18 cellular contexts compared by ENCODE assay signal in genomic region chr6:155085582-155086253, GRCh38.
DNase-seq lines count a peak whose midpoint lies in the region; ATAC-seq, FAIRE-seq and TF ChIP-seq lines count a peak whose summit lies in the region.
"Had no signal": no experiment of that assay in that cellular context is flagged by ENCODE, and none has a peak within 500 bp of the region (broad histone marks: within the 10 kb centered on the region; RNA-seq: fewer than 3 reads in every experiment).

No MANE protein-coding gene starts in this region.

- CTCF ChIA-PET in Caco-2 (lab: Charles Lee), result interaction anchor here (0.5 to 1.0 kb wide), 3 partner anchors 9 to 410 kb away, joined by 3 to 4 read pairs (median 3); no protein-coding TSS in a partner anchor
- CTCF ChIA-PET in GM12878 (lab: Yijun Ruan, JAX), result interaction anchor here (0.5 to 1.6 kb wide), 3 partner anchors 14 to 410 kb away, joined by 3 read pairs; no protein-coding TSS in a partner anchor
- CTCF ChIA-PET in HepG2 (lab: Yijun Ruan, JAX; ENCODE audit: low intra/inter-chr PET ratio, low total read pairs), result no interaction called here

- no peaks in the 10 kb centered on the region for H3K27me3 Mint-ChIP-seq in Caco-2 (ENCODE audit: insufficient read depth, unreplicated experiment)
- H3K27me3 Mint-ChIP-seq: T-helper 17 cell had no signal

- H4K20me1 ChIP-seq in GM12878 (ENCODE audit: control insufficient read depth, insufficient read depth), result no peaks in the 10 kb centered on the region; the same call in 1 of the 2 replicates
- no peaks in the 10 kb centered on the region for H4K20me1 ChIP-seq in HepG2 (ENCODE audit: insufficient read depth, low read length)

- H3K36me3 ChIP-seq in Caco-2 (ENCODE audit: control insufficient read depth, insufficient read depth, low read length) (no peaks in the 10 kb centered on the region), MG63 (no peaks in the 10 kb centered on the region), GM12878 (ENCODE audit: control insufficient read depth in 2 of 2, insufficient read depth in 2 of 2, low read length in 1 of 2) (no peaks in the 10 kb centered on the region), HepG2 (replicated peaks in 1 of 2; ENCODE audit: control insufficient read depth in 1 of 2, insufficient read depth in 2 of 2, low read length in 2 of 2) (no peaks in the 10 kb centered on the region), HAP-1 (replicated peaks) (no peaks in the 10 kb centered on the region)
- H3K36me3 ChIP-seq: gastroesophageal sphincter had no signal

- H3K4me1 ChIP-seq in Caco-2 (peaks cover 23% of the 10 kb centered on the region), GM12878 (ENCODE audit: control insufficient read depth, insufficient read depth, low read length) (no peaks in the 10 kb centered on the region), HepG2 (ENCODE audit: insufficient read depth, low read length) (peaks cover 18% of the 10 kb centered on the region), HAP-1 (peaks cover 15% of the 10 kb centered on the region)
- H3K4me1 ChIP-seq: gastroesophageal sphincter had no signal

- no peak overlapping the region for H3K4me3 ChIP-seq in Caco-2 (ENCODE audit: low read depth, low read length)
- no peak overlapping the region for H3K4me3 ChIP-seq in MG63
- no peak overlapping the region for H3K4me3 ChIP-seq in GM12878
- H3K4me3 ChIP-seq in HepG2 (replicated peaks in 1 of 3; ENCODE audit: insufficient read depth in 1 of 3, low read depth in 2 of 3, low read length in 3 of 3), result no peak overlapping the region
- no peak overlapping the region for H3K4me3 ChIP-seq in HAP-1
- H3K4me3 ChIP-seq: gastroesophageal sphincter had no signal

- POLR2A ChIA-PET in Caco-2 (lab: Charles Lee), result interaction anchor here (0.6 kb wide), 1 partner anchor 100 kb away, joined by 3 read pairs; no protein-coding TSS in a partner anchor
- POLR2A ChIA-PET in GM12878 (lab: Charles Lee), result interaction anchor here (0.5 to 0.7 kb wide), 3 partner anchors 15 to 44 kb away, joined by 3 to 5 read pairs (median 5); no protein-coding TSS in a partner anchor
- POLR2A ChIA-PET in HepG2 (lab: Yijun Ruan, JAX), result no interaction called here

- no peak for TF ChIP-seq RAD21 in GM12878 (IDR thresholded peaks at IDR 0.05; ENCODE audit: insufficient read depth, low read depth, low read length)
- TF ChIP-seq RAD21 in HepG2 (CRISPR knock-in tag; IDR thresholded peaks at IDR 0.05), result no peak

- 37% methylated on average over 8 of the region's 8 CpGs for WGBS in GM12878 (ENCODE audit: insufficient coverage, insufficient replicate concordance, low lambda C conversion rate, missing lambda C conversion rate)
- 32% methylated on average over 8 of the region's 8 CpGs for WGBS in HepG2 (ENCODE audit: low lambda C conversion rate)

- peaks cover 11% of the 10 kb centered on the region for H3K4me1 Mint-ChIP-seq in Caco-2 (ENCODE audit: low read depth, unreplicated experiment)
- H3K4me1 Mint-ChIP-seq: T-helper 17 cell had no signal

- intact Hi-C loops in Caco-2 (cut with micrococcal nuclease; ENCODE audit: unreplicated experiment) (loop anchor here (1.0 to 5.0 kb wide), 3 partner anchors 35 to 88 kb away; partner anchors contain the start of gene TIAM2), GM12878 (cut with micrococcal nuclease; ENCODE audit: unreplicated experiment) (no loop called here), HepG2 (cut with micrococcal nuclease; ENCODE audit: unreplicated experiment) (loop anchor here (5.0 kb wide), 1 partner anchor 42 kb away; no protein-coding TSS in a partner anchor)

- H3K27ac Mint-ChIP-seq in Caco-2 (ENCODE audit: unreplicated experiment), result peak overlapping the region; percentile 87
- H3K27ac Mint-ChIP-seq: activated CD8-positive, alpha-beta T cell treated with anti-CD3 and anti-CD28 coated beads for 36 hours; T-helper 17 cell had no signal

- no peaks in the 10 kb centered on the region for H3K36me3 Mint-ChIP-seq in Caco-2 (ENCODE audit: insufficient read depth, unreplicated experiment)

- H3K4me2 ChIP-seq in GM12878 (ENCODE audit: control insufficient read depth, insufficient read depth) (no peak overlapping the region), HepG2 (ENCODE audit: low read depth, low read length) (no peak overlapping the region)

- H3K27me3 ChIP-seq in Caco-2 (replicated peaks; ENCODE audit: control insufficient read depth, insufficient read depth, low read length), result no peaks in the 10 kb centered on the region
- H3K27me3 ChIP-seq in MG63, result no peaks in the 10 kb centered on the region
- H3K27me3 ChIP-seq in GM12878 (replicated peaks in 1 of 2; ENCODE audit: control insufficient read depth in 2 of 2, insufficient read depth in 2 of 2, low read length in 1 of 2), result no peaks in the 10 kb centered on the region; a peak in 1 of 4 replicates
- no peaks in the 10 kb centered on the region; a peak in 1 of 5 replicates for H3K27me3 ChIP-seq in HepG2 (ENCODE audit: control insufficient read depth in 1 of 2, insufficient read depth in 2 of 2, low read length in 2 of 2)
- H3K27me3 ChIP-seq in HAP-1 (ENCODE audit: low read depth), result no peaks in the 10 kb centered on the region
- H3K27me3 ChIP-seq: gastroesophageal sphincter had no signal

- RAD21 ChIA-PET in GM12878 (lab: Charles Lee; ENCODE audit: unreplicated experiment), result no interaction called here

- H3K4me3 Mint-ChIP-seq in Caco-2 (ENCODE audit: unreplicated experiment), result peak overlapping the region; percentile 27
- H3K4me3 Mint-ChIP-seq: activated CD8-positive, alpha-beta T cell treated with anti-CD3 and anti-CD28 coated beads for 36 hours; T-helper 17 cell had no signal

- peak; percentile 48 for ATAC-seq in GM12878
- peak; percentile 64 for ATAC-seq in HepG2
- ATAC-seq in HG03571 (IDR thresholded peaks at IDR 0.05; ENCODE audit: unreplicated experiment), result no peak
- ATAC-seq in GM19328 (IDR thresholded peaks at IDR 0.05; ENCODE audit: unreplicated experiment), result no peak
- ATAC-seq: activated CD8-positive, alpha-beta T cell treated with anti-CD3 and anti-CD28 coated beads for 36 hours; gastroesophageal sphincter; T-helper 17 cell had no signal

- DNase-seq in Caco-2, result peak; percentile 64 to 83
- DNase-seq in MG63, result peak; percentile 11
- DNase-seq in GM12878 (ENCODE audit: low read depth, low spot score), result no peak
- DNase-seq in HepG2 (ENCODE audit: low spot score), result peak; percentile 77
- DNase-seq in stimulated activated CD4-positive, alpha-beta T cell treated with anti-CD3 and anti-CD28 coated beads, Interleukin-4, amount 100 ng/mL, for 1 hour, result no peak
- no peak for DNase-seq in HAP-1 (ENCODE audit: low spot score in 2 of 2)
- DNase-seq: activated CD8-positive, alpha-beta T cell treated with anti-CD3 and anti-CD28 coated beads for 36 hours; activated naive CD4-positive, alpha-beta T cell treated with Interleukin-2 at 50 U/mL for 16 hours; DMS 273 treated with DMSO at 0.1 percent for 48 hours; HCEC 1CT; nucleus accumbens; stimulated activated CD4-positive, alpha-beta T cell treated with anti-CD3 and anti-CD28 coated beads, Interleukin-12 subunit alpha, Interleukin-12 subunit beta, amount 100 ng/mL, for 4 hours; T-helper 17 cell had no signal

- H3K9ac ChIP-seq in GM12878 (ENCODE audit: control insufficient read depth, insufficient read depth, low read length) (no peak overlapping the region), HepG2 (ENCODE audit: insufficient read depth, low read depth, low read length) (no peak overlapping the region)

- TF ChIP-seq POLR2A in GM12878 (IDR thresholded peaks at IDR 0.05; ENCODE audit: low read depth, low read length) (no peak), HepG2 (IDR thresholded peaks at IDR 0.05; ENCODE audit: insufficient read depth in 1 of 2, low read depth in 2 of 2, low read length in 2 of 2) (no peak)

- H3K27ac ChIP-seq in GM12878 (ENCODE audit: control insufficient read depth, insufficient read depth), result no peak overlapping the region
- H3K27ac ChIP-seq in HepG2 (ENCODE audit: extremely low read length, insufficient read depth, low read length), result no peak overlapping the region
- H3K27ac ChIP-seq: gastroesophageal sphincter had no signal

- H2AFZ ChIP-seq in GM12878 (ENCODE audit: control insufficient read depth, low read depth, low read length) (no peak overlapping the region), HepG2 (ENCODE audit: low read length) (no peak overlapping the region)

- no TSS peak for BruUV-seq in Caco-2 (replicated peaks; lab: Mats Ljungman, UMichigan)
- no TSS peak for BruUV-seq in GM12878 (replicated peaks; lab: Mats Ljungman, UMichigan)
- BruUV-seq in HepG2 (replicated peaks; lab: Mats Ljungman, UMichigan), result no TSS peak

- H3K79me2 ChIP-seq in GM12878 (ENCODE audit: control insufficient read depth, insufficient read depth, low read length) (no peaks in the 10 kb centered on the region), HepG2 (ENCODE audit: insufficient read depth, low read length) (no peaks in the 10 kb centered on the region)

- FAIRE-seq in GM12878 (lab: Jason Lieb, UNC) (no peak), HepG2 (lab: Jason Lieb, UNC) (no peak)
- FAIRE-seq: colon, GM12892 had no signal

- H3K9me3 Mint-ChIP-seq in Caco-2 (ENCODE audit: unreplicated experiment), result no peaks in the 10 kb centered on the region
- H3K9me3 Mint-ChIP-seq: activated CD8-positive, alpha-beta T cell treated with anti-CD3 and anti-CD28 coated beads for 36 hours had no signal

- in situ Hi-C loops in GM12878 (cut with MboI) (no loop called here), HepG2 (cut with HindIII; ENCODE audit: extremely low pct_ligation_motif_present, low pct_unique_long_range_greater_than_20kb) (no loop called here), HAP-1 (cut with MboI; ENCODE audit: low sequenced_read_pairs) (no loop called here)

- no peaks in the 10 kb centered on the region for H3K9me3 ChIP-seq in Caco-2
- no peaks in the 10 kb centered on the region for H3K9me3 ChIP-seq in MG63
- H3K9me3 ChIP-seq in GM12878 (replicated peaks; ENCODE audit: control insufficient read depth, insufficient read depth, low read length), result no peaks in the 10 kb centered on the region
- H3K9me3 ChIP-seq in HepG2 (ENCODE audit: low read length), result no peaks in the 10 kb centered on the region
- H3K9me3 ChIP-seq in HAP-1, result no peaks in the 10 kb centered on the region
- H3K9me3 ChIP-seq: gastroesophageal sphincter had no signal

- TF ChIP-seq EP300 in GM12878 (IDR thresholded peaks at IDR 0.05; ENCODE audit: borderline replicate concordance in 1 of 2, control insufficient read depth in 1 of 2, low read depth in 2 of 2, low read length in 2 of 2) (0 out of 4 replicates have a peak, but pooled peaks of 1 of the 2 experiments have one; percentile 12), HepG2 (IDR thresholded peaks at IDR 0.05; ENCODE audit: low read depth in 2 of 2, low read length in 2 of 2) (no peak), HepG2 (CRISPR knock-in tag; IDR thresholded peaks at IDR 0.05; ENCODE audit: borderline replicate concordance) (no peak)

- SMC1A ChIA-PET in GM12878 (lab: Charles Lee; ENCODE audit: uncharacterized antibody, unreplicated experiment), result interaction anchor here (0.6 to 1.5 kb wide), 10 partner anchors 9 to 299 kb away, joined by 3 to 6 read pairs (median 3); no protein-coding TSS in a partner anchor

- TF ChIP-seq CTCF in Caco-2 (IDR thresholded peaks at IDR 0.05; ENCODE audit: insufficient read depth in 1 of 2, low read depth in 1 of 2, low read length in 1 of 2, severe bottlenecking in 1 of 2, unreplicated experiment in 1 of 2), result no peak
- TF ChIP-seq CTCF in GM12878 (IDR thresholded peaks at IDR 0.05 in 2 of 3, conservative IDR thresholded peaks at IDR 0.05 in 1 of 3; ENCODE audit: control insufficient read depth in 2 of 3, extremely low read depth in 1 of 3, insufficient read depth in 1 of 3, low read depth in 3 of 3, low read length in 3 of 3), result no peak
- TF ChIP-seq CTCF in HepG2 (CRISPR knock-in tag; IDR thresholded peaks at IDR 0.05), result no peak

Comparison
In these comparisons a context has a peak if more than half of its experiments do, and no peak if none do; other contexts are left out.
1. DNase-seq: peak in Caco-2 (2 of 2), MG63 (single experiment) and HepG2 (single experiment); none in GM12878 (single experiment), stimulated activated CD4-positive, alpha-beta T cell treated with anti-CD3 and anti-CD28 coated beads, Interleukin-4, amount 100 ng/mL, for 1 hour (single experiment) and HAP-1 (0 of 2).
2. ATAC-seq: peak in GM12878 (single experiment) and HepG2 (single experiment); none in HG03571 (single experiment) and GM19328 (single experiment).